In genomic region chr4:40369437-40370278, GRCh38 we compare ENCODE assay signal across 18 cellular contexts. TPM values are rescaled to one million over a fixed set of nuclear protein-coding genes. Genes with fewer than 3 reads are reported as not detected.
DNase-seq lines count a peak whose midpoint lies in the region; ATAC-seq, FAIRE-seq and TF ChIP-seq lines count a peak whose summit lies in the region.
"Had no signal": no experiment of that assay in that cellular context is flagged by ENCODE, and none has a peak within 500 bp of the region (broad histone marks: within the 10 kb centered on the region; RNA-seq: fewer than 3 reads in every experiment).

No MANE protein-coding gene starts in this region.

- H3K36me3 ChIP-seq in body of pancreas (replicated peaks in 1 of 2; ENCODE audit: insufficient read depth in 1 of 2, low read depth in 2 of 2) (no peaks in the 10 kb centered on the region), small intestine (ENCODE audit: control insufficient read depth in 2 of 2, insufficient read depth in 2 of 2, low read length in 2 of 2) (no peaks in the 10 kb centered on the region)
- H3K36me3 ChIP-seq: ascending aorta, uterus had no signal

- peaks cover 11% of the 10 kb centered on the region for H3K4me1 ChIP-seq in body of pancreas
- peaks cover 0 to 10% of the 10 kb centered on the region in 2 donors for H3K4me1 ChIP-seq in small intestine (ENCODE audit: control insufficient read depth in 2 of 2, insufficient read depth in 1 of 2, low read depth in 1 of 2, low read length in 1 of 2)
- H3K4me1 ChIP-seq: ascending aorta, psoas muscle, uterus had no signal

- H3K36me3 Mint-ChIP-seq in activated T-cell treated with anti-CD3 and anti-CD28 coated beads, Interleukin-2, amount 50 U/mL, for 72 hours (ENCODE audit: insufficient read depth in 2 of 2): no peaks in the 10 kb centered on the region
- no peaks in the 10 kb centered on the region for H3K36me3 Mint-ChIP-seq in activated T-cell treated with anti-CD3 and anti-CD28 coated beads, Interleukin-2, amount 50 U/mL, for 4 hours (ENCODE audit: insufficient read depth)
- H3K36me3 Mint-ChIP-seq: immature natural killer cell had no signal

- peak overlapping the region in 1 of 4 donors; percentile 12 for H3K27ac ChIP-seq in body of pancreas
- peak overlapping the region; percentile 36 to 77 for H3K27ac ChIP-seq in small intestine (ENCODE audit: low read depth in 1 of 2, low read length in 1 of 2)
- H3K27ac ChIP-seq: ascending aorta, PC-9, psoas muscle, uterus had no signal

- H3K27me3 ChIP-seq in body of pancreas: no peaks in the 10 kb centered on the region
- peaks cover 0 to 2% of the 10 kb centered on the region in 2 donors for H3K27me3 ChIP-seq in small intestine (ENCODE audit: control insufficient read depth in 2 of 2, insufficient read depth in 2 of 2, low read length in 2 of 2)
- H3K27me3 ChIP-seq: ascending aorta, uterus had no signal

- H3K4me3 ChIP-seq in body of pancreas: no peak overlapping the region
- no peak overlapping the region for H3K4me3 ChIP-seq in small intestine (ENCODE audit: low read depth in 1 of 2, low read length in 2 of 2)
- H3K4me3 ChIP-seq: ascending aorta, PC-9, psoas muscle, uterus had no signal

- peak; percentile 10 for FAIRE-seq in small intestine (lab: Jason Lieb, UNC)
- FAIRE-seq: frontal cortex had no signal

- 28 to 29% methylated on average over 3 of the region's 3 CpGs for WGBS in body of pancreas, 2 donors
- 15 to 45% (median 22%) methylated on average over 3 of the region's 3 CpGs for WGBS in small intestine, 3 donors

- H3K4me1 Mint-ChIP-seq in activated T-cell treated with anti-CD3 and anti-CD28 coated beads, Interleukin-2, amount 50 U/mL, for 72 hours (ENCODE audit: low read depth): peaks cover 6% of the 10 kb centered on the region
- H3K4me1 Mint-ChIP-seq in activated T-cell treated with anti-CD3 and anti-CD28 coated beads, Interleukin-2, amount 50 U/mL, for 4 hours (ENCODE audit: low read depth): no peaks in the 10 kb centered on the region
- H3K4me1 Mint-ChIP-seq: immature natural killer cell had no signal

- intact Hi-C loops in body of pancreas (cut with DNase I): no loop called here

- no peaks in the 10 kb centered on the region for H3K27me3 Mint-ChIP-seq in activated T-cell treated with anti-CD3 and anti-CD28 coated beads, Interleukin-2, amount 50 U/mL, for 72 hours (ENCODE audit: low read depth)
- H3K27me3 Mint-ChIP-seq in activated T-cell treated with anti-CD3 and anti-CD28 coated beads, Interleukin-2, amount 50 U/mL, for 4 hours (ENCODE audit: low read depth): no peaks in the 10 kb centered on the region

- no peaks in the 10 kb centered on the region for H3K9me3 Mint-ChIP-seq in activated T-cell treated with anti-CD3 and anti-CD28 coated beads, Interleukin-2, amount 50 U/mL, for 72 hours
- no peaks in the 10 kb centered on the region for H3K9me3 Mint-ChIP-seq in activated T-cell treated with anti-CD3 and anti-CD28 coated beads, Interleukin-2, amount 50 U/mL, for 4 hours
- H3K9me3 Mint-ChIP-seq: immature natural killer cell had no signal

- peak; percentile 59 to 90 for ATAC-seq in activated T-cell treated with anti-CD3 and anti-CD28 coated beads, Interleukin-2, amount 50 U/mL, for 72 hours (replicated peaks in 1 of 2)
- no peak for ATAC-seq in activated T-cell treated with anti-CD3 and anti-CD28 coated beads, Interleukin-2, amount 50 U/mL, for 4 hours
- ATAC-seq in HG02852 (IDR thresholded peaks at IDR 0.05; ENCODE audit: unreplicated experiment) (peak; percentile 77), body of pancreas (peak; percentile 52), HG02588 (IDR thresholded peaks at IDR 0.05; ENCODE audit: unreplicated experiment) (no peak)
- ATAC-seq: psoas muscle had no signal

- TF ChIP-seq POLR2A in body of pancreas (IDR thresholded peaks at IDR 0.05): no peak

- no peak overlapping the region for H3K4me3 Mint-ChIP-seq in activated T-cell treated with anti-CD3 and anti-CD28 coated beads, Interleukin-2, amount 50 U/mL, for 72 hours
- no peak overlapping the region for H3K4me3 Mint-ChIP-seq in activated T-cell treated with anti-CD3 and anti-CD28 coated beads, Interleukin-2, amount 50 U/mL, for 4 hours
- H3K4me3 Mint-ChIP-seq: immature natural killer cell had no signal

- peak in 1 of 2 donors; percentile 7 for DNase-seq in activated T-cell treated with anti-CD3 and anti-CD28 coated beads, Interleukin-2, amount 50 U/mL, for 72 hours
- no peak for DNase-seq in activated T-cell treated with anti-CD3 and anti-CD28 coated beads, Interleukin-2, amount 50 U/mL, for 4 hours
- DNase-seq in body of pancreas (peak in 1 of 4 donors; percentile 25), small intestine (peak; percentile 98), midbrain (lab: John Stamatoyannopoulos, UW) (no peak)
- no peak for DNase-seq in stimulated activated CD4-positive, alpha-beta T cell treated with anti-CD3 and anti-CD28 coated beads, Interleukin-4, amount 100 ng/mL, for 24 hours
- DNase-seq: ACHN; activated CD4-positive, CD25-positive, alpha-beta regulatory T cell treated with anti-CD3 and anti-CD28 coated beads, Interleukin-2, amount 50 U/mL, for 72 hours; immature natural killer cell; MM.1S; psoas muscle; stimulated activated CD4-positive, alpha-beta T cell treated with anti-CD3 and anti-CD28 coated beads, Interleukin-1b, Interleukin-23, amount 100 ng/mL, for 48 hours; uterus had no signal

- no peaks in the 10 kb centered on the region for H3K9me3 ChIP-seq in body of pancreas
- no peaks in the 10 kb centered on the region for H3K9me3 ChIP-seq in small intestine (ENCODE audit: control insufficient read depth, low read depth)
- H3K9me3 ChIP-seq: ascending aorta, psoas muscle, uterus had no signal

- TF ChIP-seq CTCF in body of pancreas (IDR thresholded peaks at IDR 0.05): peak in 6 of 7 experiments; percentile 7 to 60 (median 42)

- H3K27ac Mint-ChIP-seq in activated T-cell treated with anti-CD3 and anti-CD28 coated beads, Interleukin-2, amount 50 U/mL, for 72 hours: no peak overlapping the region
- H3K27ac Mint-ChIP-seq: immature natural killer cell had no signal

RNA-seq across cellular contexts. Expression of gene CHRNA9, which starts 34.5 kb away (rescaled TPM):
- not detected for total RNA-seq in activated T-cell treated with anti-CD3 and anti-CD28 coated beads, Interleukin-2, amount 50 U/mL, for 72 hours
- not detected for total RNA-seq in activated T-cell treated with anti-CD3 and anti-CD28 coated beads, Interleukin-2, amount 50 U/mL, for 4 hours
- total RNA-seq in body of pancreas: not detected
- polyA plus RNA-seq in small intestine: under 1 TPM in 1 of 3 donors, not detected in 2; 0.01 TPM
- total RNA-seq: ascending aorta, frontal cortex, PC-9, psoas muscle, uterus had no signal
- polyA plus RNA-seq: immature natural killer cell had no signal

Comparison
In these comparisons a context has a peak if more than half of its experiments do, and no peak if none do; other contexts are left out.
1. ATAC-seq: peak in activated T-cell treated with anti-CD3 and anti-CD28 coated beads, Interleukin-2, amount 50 U/mL, for 72 hours (2 of 2), HG02852 (single experiment) and body of pancreas (single experiment); none in activated T-cell treated with anti-CD3 and anti-CD28 coated beads, Interleukin-2, amount 50 U/mL, for 4 hours (0 of 2) and HG02588 (single experiment).